ENCODE assay signal across 25 cellular contexts in genomic region chr6:703562-703961, GRCh38. TPM values are rescaled to one million over a fixed set of nuclear protein-coding genes. Genes with fewer than 3 reads are reported as not detected.
DNase-seq lines count a peak whose midpoint lies in the region; ATAC-seq, FAIRE-seq and TF ChIP-seq lines count a peak whose summit lies in the region.
"Had no signal": no experiment of that assay in that cellular context is flagged by ENCODE, and none has a peak within 500 bp of the region (broad histone marks: within the 10 kb centered on the region; RNA-seq: fewer than 3 reads in every experiment).

No MANE protein-coding gene starts in this region.

- FAIRE-seq in bronchial epithelial cell (lab: Jason Lieb, UNC), result no peak
- FAIRE-seq: GM12892, H54, HepG2 had no signal

- H3K27ac Mint-ChIP-seq in Caco-2 (ENCODE audit: unreplicated experiment), result no peak overlapping the region
- H3K27ac Mint-ChIP-seq in effector memory CD8-positive, alpha-beta T cell, result no peak overlapping the region
- H3K27ac Mint-ChIP-seq: B cell; CD8-positive, alpha-beta T cell had no signal

- no peaks in the 10 kb centered on the region for H3K36me3 Mint-ChIP-seq in Caco-2 (ENCODE audit: insufficient read depth, unreplicated experiment)
- no peaks in the 10 kb centered on the region for H3K36me3 Mint-ChIP-seq in effector memory CD8-positive, alpha-beta T cell (ENCODE audit: insufficient read depth)
- H3K36me3 Mint-ChIP-seq: CD8-positive, alpha-beta T cell had no signal

- no peaks in the 10 kb centered on the region for H3K36me3 ChIP-seq in RWPE2 (ENCODE audit: low read depth)
- H3K36me3 ChIP-seq in bronchial epithelial cell (ENCODE audit: control insufficient read depth, insufficient read depth, low read length), result no peaks in the 10 kb centered on the region
- no peaks in the 10 kb centered on the region for H3K36me3 ChIP-seq in Caco-2 (ENCODE audit: control insufficient read depth, insufficient read depth, low read length)
- H3K36me3 ChIP-seq: Peyer's patch had no signal

- no TSS peak for BruUV-seq in Caco-2 (replicated peaks; lab: Mats Ljungman, UMichigan)

- peak; percentile 23 for DNase-seq in HCEC 1CT
- no peak for DNase-seq in RWPE2 (ENCODE audit: low spot score)
- DNase-seq in bronchial epithelial cell (ENCODE audit: low read depth), result peak; percentile 61
- no peak for DNase-seq in Caco-2
- DNase-seq in effector memory CD8-positive, alpha-beta T cell, result no peak
- DNase-seq: CD8-positive, alpha-beta T cell; DMS 273 treated with DMSO at 0.1 percent for 48 hours; DMS79; Kasumi-1; NCI-H1092 treated with DMSO at 0.1 percent for 48 hours; NCI-H1436; NCI-H187; NCI-H2171; NCI-H226; NCI-H510A; Peyer's patch had no signal

- POLR2A ChIA-PET in Caco-2 (lab: Charles Lee), result no interaction called here

- TF ChIP-seq CTCF in RWPE2 (IDR thresholded peaks at IDR 0.05; ENCODE audit: poor library complexity, severe bottlenecking) (no peak), bronchial epithelial cell (IDR thresholded peaks at IDR 0.05; ENCODE audit: insufficient read depth, low read length, severe bottlenecking) (no peak), Caco-2 (IDR thresholded peaks at IDR 0.05; ENCODE audit: insufficient read depth in 1 of 2, low read depth in 1 of 2, low read length in 1 of 2, severe bottlenecking in 1 of 2, unreplicated experiment in 1 of 2) (no peak)

- ATAC-seq in RWPE2 (ENCODE audit: low read depth), result peak; percentile 80
- ATAC-seq in HG03442 (IDR thresholded peaks at IDR 0.05; ENCODE audit: unreplicated experiment), result no peak
- ATAC-seq in HG03469 (IDR thresholded peaks at IDR 0.05; ENCODE audit: unreplicated experiment), result no peak
- ATAC-seq in effector memory CD8-positive, alpha-beta T cell (replicated peaks), result no peak
- ATAC-seq: CD8-positive, alpha-beta T cell; HepG2; SK-N-SH treated with all-trans-retinoic acid at 6 μM for 48 hours had no signal

- H3K27ac ChIP-seq in RWPE2 (ENCODE audit: poor library complexity, severe bottlenecking), result peak overlapping the region; percentile 30
- H3K27ac ChIP-seq: C4-2B had no signal

- intact Hi-C loops in Caco-2 (cut with micrococcal nuclease; ENCODE audit: unreplicated experiment), result no loop called here

- H3K4me1 ChIP-seq in RWPE2 (ENCODE audit: insufficient read depth, poor library complexity, severe bottlenecking) (peaks cover 35% of the 10 kb centered on the region), Caco-2 (no peaks in the 10 kb centered on the region)
- H3K4me1 ChIP-seq: Peyer's patch had no signal

- no peaks in the 10 kb centered on the region for H3K9me3 ChIP-seq in RWPE2 (ENCODE audit: severe bottlenecking)
- no peaks in the 10 kb centered on the region for H3K9me3 ChIP-seq in Caco-2
- H3K9me3 ChIP-seq: Peyer's patch had no signal

- no peak overlapping the region for H3K4me3 ChIP-seq in RWPE2 (ENCODE audit: severe bottlenecking)
- H3K4me3 ChIP-seq in bronchial epithelial cell (ENCODE audit: low read depth, low read length), result no peak overlapping the region
- no peak overlapping the region for H3K4me3 ChIP-seq in Caco-2 (ENCODE audit: low read depth, low read length)
- H3K4me3 ChIP-seq: K562, Peyer's patch had no signal

- no peaks in the 10 kb centered on the region for H3K4me1 Mint-ChIP-seq in Caco-2 (ENCODE audit: low read depth, unreplicated experiment)
- no peaks in the 10 kb centered on the region for H3K4me1 Mint-ChIP-seq in effector memory CD8-positive, alpha-beta T cell (ENCODE audit: low read depth in 2 of 2)
- H3K4me1 Mint-ChIP-seq: B cell had no signal

- H3K4me3 Mint-ChIP-seq in Caco-2 (ENCODE audit: unreplicated experiment), result no peak overlapping the region
- H3K4me3 Mint-ChIP-seq in effector memory CD8-positive, alpha-beta T cell, result no peak overlapping the region
- H3K4me3 Mint-ChIP-seq: B cell; CD8-positive, alpha-beta T cell had no signal

- H3K27me3 Mint-ChIP-seq in Caco-2 (ENCODE audit: insufficient read depth, unreplicated experiment), result peaks cover 4% of the 10 kb centered on the region
- peaks cover 11 to 22% of the 10 kb centered on the region in 2 donors for H3K27me3 Mint-ChIP-seq in effector memory CD8-positive, alpha-beta T cell

- CTCF ChIA-PET in Caco-2 (lab: Charles Lee), result interaction anchor here (1.4 kb wide), 1 partner anchor 18 kb away, joined by 9 read pairs; no protein-coding TSS in a partner anchor

- H3K9me3 Mint-ChIP-seq in Caco-2 (ENCODE audit: unreplicated experiment), result no peaks in the 10 kb centered on the region
- H3K9me3 Mint-ChIP-seq in effector memory CD8-positive, alpha-beta T cell, result no peaks in the 10 kb centered on the region
- H3K9me3 Mint-ChIP-seq: CD8-positive, alpha-beta T cell had no signal

- H3K27me3 ChIP-seq in RWPE2 (ENCODE audit: insufficient read depth, poor library complexity, severe bottlenecking) (no peaks in the 10 kb centered on the region), bronchial epithelial cell (ENCODE audit: control insufficient read depth, insufficient read depth, low read length) (no peaks in the 10 kb centered on the region), Caco-2 (replicated peaks; ENCODE audit: control insufficient read depth, insufficient read depth, low read length) (no peaks in the 10 kb centered on the region; the same call in 1 of the 2 replicates)
- H3K27me3 ChIP-seq: Peyer's patch had no signal

RNA-seq across cellular contexts. Expression of gene EXOC2, which starts 10.6 kb away (rescaled TPM):
- 29.2 and 34.8 TPM in 2 replicates for total RNA-seq in bronchial epithelial cell
- 19.8 and 21.4 TPM in 2 replicates for total RNA-seq in Caco-2 (2022)

RNA-seq across cellular contexts. Expression of gene HUS1B, which starts 46.7 kb away (rescaled TPM):
- total RNA-seq in bronchial epithelial cell (0.53 and 1.4 TPM in 2 replicates), Caco-2 (2022) (0.74 and 0.79 TPM in 2 replicates)

Comparison
In these comparisons a context has a peak if more than half of its experiments do, and no peak if none do; other contexts are left out.
1. DNase-seq: peak in HCEC 1CT (single experiment) and bronchial epithelial cell (single experiment); none in RWPE2 (single experiment), Caco-2 (0 of 2) and effector memory CD8-positive, alpha-beta T cell (0 of 3).